17 cellular contexts compared by ENCODE assay signal in the genomic region with DNA sequence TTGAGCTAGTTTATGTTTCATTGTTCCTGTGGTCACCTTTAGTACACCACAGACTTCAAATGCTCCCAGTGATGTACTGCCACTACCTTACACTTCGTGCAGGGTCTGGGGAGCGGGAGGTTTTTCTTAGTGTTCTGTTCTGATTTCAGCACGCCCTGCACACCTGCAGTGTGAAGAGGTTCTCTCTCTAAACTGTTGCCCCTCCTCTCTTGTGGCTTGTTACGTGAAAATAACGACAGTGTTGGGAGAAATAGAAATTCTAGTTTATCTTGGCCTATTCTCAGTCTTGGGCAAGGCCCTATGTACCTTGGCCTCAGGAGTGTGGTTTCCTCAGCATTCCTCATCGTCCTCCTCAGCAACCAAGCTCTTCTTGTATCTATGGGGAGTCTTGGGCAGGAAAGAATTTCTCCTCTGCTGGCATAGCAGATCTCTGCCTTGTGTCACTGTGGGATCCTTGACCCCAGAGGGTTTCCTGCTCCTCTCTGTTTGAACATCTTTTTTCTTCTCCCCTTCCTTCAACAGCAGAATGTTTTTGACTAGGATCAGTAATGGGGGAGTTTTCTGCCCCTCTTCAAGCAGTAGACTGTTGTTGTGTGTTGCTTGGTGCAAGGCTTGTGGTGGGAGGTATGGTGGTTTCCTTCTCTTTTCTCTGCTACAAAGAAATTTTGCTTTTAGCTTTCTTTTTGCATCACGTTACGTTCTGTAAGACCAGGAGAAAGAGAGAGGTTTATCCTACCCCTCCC. TPM values are rescaled to one million over a fixed set of nuclear protein-coding genes. Genes with fewer than 3 reads are reported as not detected.
DNase-seq lines count a peak whose midpoint lies in the region; ATAC-seq and TF ChIP-seq lines count a peak whose summit lies in the region.
"Had no signal": no experiment of that assay in that cellular context is flagged by ENCODE, and none has a peak within 500 bp of the region (broad histone marks: within the 10 kb centered on the region; RNA-seq: fewer than 3 reads in every experiment).

No MANE protein-coding gene starts in this region.

- WGBS in endodermal cell (ENCODE audit: insufficient coverage in 1 of 2, insufficient read length in 1 of 2), 2 experiments: 86% methylated on average over 8 of the region's 8 CpGs; no CpG with 5 or more reads in 1 of the 2 experiments

- no peak overlapping the region for H3K9ac ChIP-seq in endodermal cell (ENCODE audit: extremely low read depth, low read length, poor library complexity, severe bottlenecking)

- peak; percentile 44 for ATAC-seq in stimulated activated naive CD8-positive, alpha-beta T cell treated with anti-CD3 and anti-CD28 coated beads, Interleukin-15, Interleukin-2, amounts not matched to agents 100 U/mL and 50 U/mL, for 24 hours
- ATAC-seq: pancreas had no signal

- H3K9me3 Mint-ChIP-seq in endothelial cell (ENCODE audit: unreplicated experiment) (no peaks in the 10 kb centered on the region), endodermal cell (peaks cover 14% of the 10 kb centered on the region)
- H3K9me3 Mint-ChIP-seq: T-helper 2 cell treated with Interferon-gamma antibody and Interleukin-4, amounts not matched to agents 5 μg/mL and 100 μg/mL, for 36 hours had no signal

- no peak overlapping the region for H3K4me3 ChIP-seq in endodermal cell (ENCODE audit: low read length)
- H3K4me3 ChIP-seq: adrenal gland, cardiac muscle cell, esophagus squamous epithelium, pancreas had no signal

- H3K27ac Mint-ChIP-seq in endothelial cell (ENCODE audit: unreplicated experiment) (no peak overlapping the region), endodermal cell (no peak overlapping the region)
- H3K27ac Mint-ChIP-seq: T-helper 2 cell treated with Interferon-gamma antibody and Interleukin-4, amounts not matched to agents 5 μg/mL and 100 μg/mL, for 36 hours had no signal

- peak overlapping the region; percentile 29 for H3K4me3 Mint-ChIP-seq in endothelial cell (ENCODE audit: unreplicated experiment)
- H3K4me3 Mint-ChIP-seq in endodermal cell: no peak overlapping the region

- H3K36me3 Mint-ChIP-seq in endothelial cell (ENCODE audit: low read depth, unreplicated experiment): no peaks in the 10 kb centered on the region
- H3K36me3 Mint-ChIP-seq in endodermal cell (ENCODE audit: low read depth): no peaks in the 10 kb centered on the region

- H3K27me3 ChIP-seq in endodermal cell (ENCODE audit: control insufficient read depth, insufficient read depth, low read length, poor library complexity, severe bottlenecking): no peaks in the 10 kb centered on the region
- H3K27me3 ChIP-seq: cardiac muscle cell, esophagus squamous epithelium had no signal

- H3K27ac ChIP-seq in endodermal cell (ENCODE audit: low read depth, low read length): no peak overlapping the region
- H3K27ac ChIP-seq: 22Rv1, adrenal gland, cardiac muscle cell, pancreas had no signal

- H3K27me3 Mint-ChIP-seq in endothelial cell (ENCODE audit: unreplicated experiment) (no peaks in the 10 kb centered on the region), endodermal cell (ENCODE audit: insufficient read depth) (no peaks in the 10 kb centered on the region)

- H3K4me1 ChIP-seq in endodermal cell (ENCODE audit: control insufficient read depth, insufficient read depth, low read length): no peaks in the 10 kb centered on the region
- H3K4me1 ChIP-seq: adrenal gland, esophagus squamous epithelium, pancreas had no signal

- peak; percentile 70 for DNase-seq in activated CD8-positive, alpha-beta memory T cell treated with anti-CD3 and anti-CD28 coated beads for 24 hours
- DNase-seq in activated CD8-positive, alpha-beta memory T cell treated with anti-CD3 and anti-CD28 coated beads, Interleukin-2, amount 50 U/mL, for 48 hours: no peak
- DNase-seq in activated CD8-positive, alpha-beta memory T cell treated with anti-CD3 and anti-CD28 coated beads, Interleukin-2, amount 50 U/mL, for 1 hour (ENCODE audit: extremely low read depth): peak; percentile 43
- DNase-seq in endothelial cell (ENCODE audit: low spot score) (no peak), 8988T (no peak), endodermal cell (no peak)
- peak; percentile 49 for DNase-seq in stimulated activated naive CD8-positive, alpha-beta T cell treated with anti-CD3 and anti-CD28 coated beads, Interleukin-15, Interleukin-2, amounts not matched to agents 100 U/mL and 50 U/mL, for 24 hours
- no peak for DNase-seq in stimulated activated naive CD4-positive, alpha-beta T cell treated with Interleukin-2 at 50 U/mL for 16 hours (lab: John Stamatoyannopoulos, UW)
- DNase-seq: activated CD4-positive, CD25-positive, alpha-beta regulatory T cell; adrenal gland; esophagus squamous epithelium; NCI-H1436 treated with DMSO at 0.1 percent for 48 hours; NCI-H82; pancreas had no signal

- H3K4me1 Mint-ChIP-seq in endothelial cell (ENCODE audit: unreplicated experiment) (no peaks in the 10 kb centered on the region), endodermal cell (peaks cover 17% of the 10 kb centered on the region)

- TF ChIP-seq CTCF in endothelial cell (IDR thresholded peaks at IDR 0.05; ENCODE audit: unreplicated experiment) (no peak), endodermal cell (conservative IDR thresholded peaks at IDR 0.05) (no peak)

- peaks cover 15% of the 10 kb centered on the region for H3K9me3 ChIP-seq in endodermal cell (ENCODE audit: control insufficient read depth, low read length)
- H3K9me3 ChIP-seq: adrenal gland, esophagus squamous epithelium, pancreas had no signal

- H3K36me3 ChIP-seq in endodermal cell (ENCODE audit: control insufficient read depth, insufficient read depth, low read length): no peaks in the 10 kb centered on the region
- H3K36me3 ChIP-seq: adrenal gland, cardiac muscle cell, esophagus squamous epithelium, pancreas had no signal

RNA-seq across cellular contexts. Expression of a gene that starts 48.7 kb away (rescaled TPM):
- 7.6 TPM for total RNA-seq in endothelial cell (ENCODE audit: unreplicated experiment)
- total RNA-seq in endodermal cell: 1 to 10 TPM; 2.1 to 5.9 TPM
- polyA plus RNA-seq in endodermal cell (2013, experiment 1 of 2): 0.64 TPM
- polyA plus RNA-seq in endodermal cell (2013, experiment 2 of 2): 0.79 TPM

RNA-seq across cellular contexts. Expression of a gene that starts 59.0 kb away (rescaled TPM):
- total RNA-seq in endothelial cell (ENCODE audit: unreplicated experiment) (23.8 TPM), endodermal cell (10 to 100 TPM; 53.8 to 75.8 TPM)
- polyA plus RNA-seq in endodermal cell (2013, experiment 1 of 2): 43.3 TPM
- 40.3 TPM for polyA plus RNA-seq in endodermal cell (2013, experiment 2 of 2)

Comparison
In these comparisons a context has a peak if more than half of its experiments do, and no peak if none do; other contexts are left out.
1. DNase-seq: peak in activated CD8-positive, alpha-beta memory T cell treated with anti-CD3 and anti-CD28 coated beads for 24 hours (single experiment), activated CD8-positive, alpha-beta memory T cell treated with anti-CD3 and anti-CD28 coated beads, Interleukin-2, amount 50 U/mL, for 1 hour (single experiment) and stimulated activated naive CD8-positive, alpha-beta T cell treated with anti-CD3 and anti-CD28 coated beads, Interleukin-15, Interleukin-2, amounts not matched to agents 100 U/mL and 50 U/mL, for 24 hours (single experiment); none in activated CD8-positive, alpha-beta memory T cell treated with anti-CD3 and anti-CD28 coated beads, Interleukin-2, amount 50 U/mL, for 48 hours (single experiment), endothelial cell (single experiment), 8988T (single experiment), endodermal cell (single experiment) and stimulated activated naive CD4-positive, alpha-beta T cell treated with Interleukin-2 at 50 U/mL for 16 hours (single experiment).